22 cellular contexts compared by ENCODE assay signal in genomic region chr9:95940265-95940664, GRCh38.
"Had no signal": no experiment of that assay in that cellular context is flagged by ENCODE, and none has a peak within 500 bp of the region (broad histone marks: within the 10 kb centered on the region; RNA-seq: fewer than 3 reads in every experiment).

No MANE protein-coding gene starts in this region.

- H3K27me3 ChIP-seq: body of pancreas, cardiac muscle cell, ovary, upper lobe of left lung had no signal

- H3K9me3 ChIP-seq: body of pancreas, ovary, prostate gland, upper lobe of left lung had no signal

- H3K4me1 ChIP-seq: body of pancreas, left ventricle myocardium inferior, prostate gland, upper lobe of left lung had no signal

- FAIRE-seq: colon, TTC549 had no signal

- H3K4me3 Mint-ChIP-seq: activated naive CD8-positive, alpha-beta T cell treated with anti-CD3 and anti-CD28 coated beads for 36 hours; effector memory CD8-positive, alpha-beta T cell; natural killer cell treated with Interleukin-12 subunit alpha and Interleukin-12 subunit beta and Interleukin-15 and Interleukin-18, amount 100 ng/mL, for 72 hours; T-cell had no signal

- ATAC-seq: body of pancreas; effector memory CD8-positive, alpha-beta T cell; esophagus mucosa; natural killer cell treated with Interleukin-12 subunit alpha and Interleukin-12 subunit beta and Interleukin-15 and Interleukin-18, amount 100 ng/mL, for 72 hours; T-cell had no signal

- H3K27ac ChIP-seq: body of pancreas, cardiac muscle cell, left ventricle myocardium inferior, ovary, prostate gland, upper lobe of left lung, WERI-Rb-1 had no signal

- H3K4me1 Mint-ChIP-seq: activated naive CD8-positive, alpha-beta T cell treated with anti-CD3 and anti-CD28 coated beads for 36 hours had no signal

- DNase-seq: activated CD4-positive, alpha-beta T cell treated with anti-CD3 and anti-CD28 coated beads for 1 hour; activated naive CD4-positive, alpha-beta T cell; activated naive CD8-positive, alpha-beta T cell treated with anti-CD3 and anti-CD28 coated beads for 36 hours; activated T-cell treated with anti-CD3 and anti-CD28 coated beads, Interleukin-2, amount 50 U/mL, for 1 hour; amygdala; body of pancreas; effector memory CD8-positive, alpha-beta T cell; kidney glomerular epithelial cell; left ventricle myocardium inferior; mammary epithelial cell; ovary; stimulated activated CD4-positive, alpha-beta T cell treated with anti-CD3 and anti-CD28 coated beads, Interleukin-4, amount 100 ng/mL, for 24 hours; stimulated activated naive CD4-positive, alpha-beta T cell treated with Interleukin-2 at 50 U/mL for 16 hours; T-cell; upper lobe of left lung; WERI-Rb-1 had no signal

- H3K36me3 ChIP-seq: ovary, prostate gland had no signal

- H3K27me3 Mint-ChIP-seq: activated naive CD8-positive, alpha-beta T cell treated with anti-CD3 and anti-CD28 coated beads for 36 hours; effector memory CD8-positive, alpha-beta T cell; natural killer cell treated with Interleukin-12 subunit alpha and Interleukin-12 subunit beta and Interleukin-15 and Interleukin-18, amount 100 ng/mL, for 72 hours; T-cell had no signal

- H3K4me3 ChIP-seq: body of pancreas, cardiac muscle cell, left ventricle myocardium inferior, ovary, prostate gland, upper lobe of left lung had no signal

- H3K27ac Mint-ChIP-seq: activated naive CD8-positive, alpha-beta T cell treated with anti-CD3 and anti-CD28 coated beads for 36 hours; effector memory CD8-positive, alpha-beta T cell; natural killer cell treated with Interleukin-12 subunit alpha and Interleukin-12 subunit beta and Interleukin-15 and Interleukin-18, amount 100 ng/mL, for 72 hours; T-cell had no signal
